In genomic region chr15:65326844-65327243, GRCh38 we compare ENCODE assay signal across 20 cellular contexts. TPM values are rescaled to one million over a fixed set of nuclear protein-coding genes. Genes with fewer than 3 reads are reported as not detected.
"Had no signal": no experiment of that assay in that cellular context is flagged by ENCODE, and none has a peak within 500 bp of the region (broad histone marks: within the 10 kb centered on the region; RNA-seq: fewer than 3 reads in every experiment).

No MANE protein-coding gene starts in this region.

- DNase-seq: activated CD4-positive, alpha-beta T cell treated with anti-CD3 and anti-CD28 coated beads, Interleukin-2, amount 10 ng/mL, durations not matched to agents 7 days and 5 days; activated CD8-positive, alpha-beta T cell treated with anti-CD3 and anti-CD28 coated beads, Interleukin-2, amount 10 ng/mL, durations not matched to agents 7 days and 5 days; activated naive CD4-positive, alpha-beta T cell treated with Interleukin-2 at 50 U/mL for 16 hours; activated T-cell treated with anti-CD3 and anti-CD28 coated beads, Interleukin-2, amount 50 U/mL, for 24 hours; mucosa of descending colon; naive B cell; retina; stimulated activated CD4-positive, alpha-beta T cell treated with anti-CD3 and anti-CD28 coated beads, Interleukin-2, amount 100 ng/mL, for 24 hours; stimulated activated naive CD4-positive, alpha-beta T cell treated with Interleukin-2 at 50 U/mL for 16 hours; T-cell; transverse colon had no signal

- H3K4me3 Mint-ChIP-seq: activated CD4-positive, alpha-beta T cell treated with anti-CD3 and anti-CD28 coated beads, Interleukin-2, amount 10 ng/mL, durations not matched to agents 7 days and 5 days; activated CD8-positive, alpha-beta T cell treated with anti-CD3 and anti-CD28 coated beads, Interleukin-2, amount 10 ng/mL, durations not matched to agents 7 days and 5 days; activated T-cell treated with anti-CD3 and anti-CD28 coated beads, Interleukin-2, amount 50 U/mL, for 24 hours; naive B cell; T-cell had no signal

- H3K27ac ChIP-seq: body of pancreas, heart left ventricle, neutrophil, transverse colon, vagina had no signal

- H3K36me3 Mint-ChIP-seq: naive B cell, T-cell had no signal

- H3K4me1 ChIP-seq: transverse colon, vagina had no signal

- H3K36me3 ChIP-seq: heart left ventricle, neutrophil, transverse colon, vagina had no signal

- H3K9me3 Mint-ChIP-seq: activated CD4-positive, alpha-beta T cell treated with anti-CD3 and anti-CD28 coated beads, Interleukin-2, amount 10 ng/mL, durations not matched to agents 7 days and 5 days; activated T-cell treated with anti-CD3 and anti-CD28 coated beads, Interleukin-2, amount 50 U/mL, for 24 hours; activated T-helper 2 cell treated with anti-CD3 and anti-CD28 coated beads, Interferon-gamma antibody, Interleukin-2, Interleukin-4, amounts not matched to agents 10 μg/mL and 5 μg/mL and 100 μg/mL, durations not matched to agents 14 hours and 24 hours and 36 hours; naive B cell; T-cell had no signal

- H3K27me3 ChIP-seq: body of pancreas, heart left ventricle, transverse colon, vagina had no signal

- ATAC-seq: activated CD8-positive, alpha-beta T cell treated with anti-CD3 and anti-CD28 coated beads, Interleukin-2, amount 10 ng/mL, durations not matched to agents 7 days and 5 days; T-cell had no signal

- H3K4me1 Mint-ChIP-seq: activated CD4-positive, alpha-beta T cell treated with anti-CD3 and anti-CD28 coated beads, Interleukin-2, amount 10 ng/mL, durations not matched to agents 7 days and 5 days; T-cell had no signal

- H3K4me3 ChIP-seq: body of pancreas, heart left ventricle, mucosa of descending colon, transverse colon, vagina had no signal

- H3K9me3 ChIP-seq: body of pancreas, heart left ventricle, mucosa of descending colon, neutrophil, transverse colon, vagina had no signal

- H3K27ac Mint-ChIP-seq: activated CD4-positive, alpha-beta T cell treated with anti-CD3 and anti-CD28 coated beads, Interleukin-2, amount 10 ng/mL, durations not matched to agents 7 days and 5 days; activated CD8-positive, alpha-beta T cell treated with anti-CD3 and anti-CD28 coated beads, Interleukin-2, amount 10 ng/mL, durations not matched to agents 7 days and 5 days; activated T-cell treated with anti-CD3 and anti-CD28 coated beads, Interleukin-2, amount 50 U/mL, for 24 hours; activated T-helper 2 cell treated with anti-CD3 and anti-CD28 coated beads, Interferon-gamma antibody, Interleukin-2, Interleukin-4, amounts not matched to agents 10 μg/mL and 5 μg/mL and 100 μg/mL, durations not matched to agents 14 hours and 24 hours and 36 hours; naive B cell; T-cell had no signal

RNA-seq across cellular contexts. Expression of gene RNU5B-1, which starts 22.4 kb away (rescaled TPM):
- total RNA-seq: activated T-helper 2 cell treated with anti-CD3 and anti-CD28 coated beads, Interferon-gamma antibody, Interleukin-2, Interleukin-4, amounts not matched to agents 10 μg/mL and 5 μg/mL and 100 μg/mL, durations not matched to agents 14 hours and 24 hours and 36 hours; body of pancreas; dermis blood vessel endothelial cell; epithelial cell of proximal tubule; transverse colon; vagina had no signal
- polyA plus RNA-seq: heart left ventricle had no signal

RNA-seq across cellular contexts. Expression of gene RNU5A-1, which starts 31.0 kb away (rescaled TPM):
- total RNA-seq: activated CD4-positive, alpha-beta T cell treated with anti-CD3 and anti-CD28 coated beads, Interleukin-2, amount 10 ng/mL, durations not matched to agents 7 days and 5 days; activated CD8-positive, alpha-beta T cell treated with anti-CD3 and anti-CD28 coated beads, Interleukin-2, amount 10 ng/mL, durations not matched to agents 7 days and 5 days; activated T-helper 2 cell treated with anti-CD3 and anti-CD28 coated beads, Interferon-gamma antibody, Interleukin-2, Interleukin-4, amounts not matched to agents 10 μg/mL and 5 μg/mL and 100 μg/mL, durations not matched to agents 14 hours and 24 hours and 36 hours; body of pancreas; cardiac septum; dermis blood vessel endothelial cell; epithelial cell of proximal tubule; heart left ventricle; left ventricle myocardium superior; mucosa of descending colon; T-cell; transverse colon; vagina had no signal
- polyA plus RNA-seq: heart left ventricle had no signal

RNA-seq across cellular contexts. Expression of gene IGDCC3, which starts 51.0 kb away (rescaled TPM):
- total RNA-seq: activated CD4-positive, alpha-beta T cell treated with anti-CD3 and anti-CD28 coated beads, Interleukin-2, amount 10 ng/mL, durations not matched to agents 7 days and 5 days; activated CD8-positive, alpha-beta T cell treated with anti-CD3 and anti-CD28 coated beads, Interleukin-2, amount 10 ng/mL, durations not matched to agents 7 days and 5 days; activated T-helper 2 cell treated with anti-CD3 and anti-CD28 coated beads, Interferon-gamma antibody, Interleukin-2, Interleukin-4, amounts not matched to agents 10 μg/mL and 5 μg/mL and 100 μg/mL, durations not matched to agents 14 hours and 24 hours and 36 hours; body of pancreas; cardiac septum; dermis blood vessel endothelial cell; epithelial cell of proximal tubule; transverse colon had no signal
